8 cellular contexts compared by ENCODE assay signal in the genomic region with DNA sequence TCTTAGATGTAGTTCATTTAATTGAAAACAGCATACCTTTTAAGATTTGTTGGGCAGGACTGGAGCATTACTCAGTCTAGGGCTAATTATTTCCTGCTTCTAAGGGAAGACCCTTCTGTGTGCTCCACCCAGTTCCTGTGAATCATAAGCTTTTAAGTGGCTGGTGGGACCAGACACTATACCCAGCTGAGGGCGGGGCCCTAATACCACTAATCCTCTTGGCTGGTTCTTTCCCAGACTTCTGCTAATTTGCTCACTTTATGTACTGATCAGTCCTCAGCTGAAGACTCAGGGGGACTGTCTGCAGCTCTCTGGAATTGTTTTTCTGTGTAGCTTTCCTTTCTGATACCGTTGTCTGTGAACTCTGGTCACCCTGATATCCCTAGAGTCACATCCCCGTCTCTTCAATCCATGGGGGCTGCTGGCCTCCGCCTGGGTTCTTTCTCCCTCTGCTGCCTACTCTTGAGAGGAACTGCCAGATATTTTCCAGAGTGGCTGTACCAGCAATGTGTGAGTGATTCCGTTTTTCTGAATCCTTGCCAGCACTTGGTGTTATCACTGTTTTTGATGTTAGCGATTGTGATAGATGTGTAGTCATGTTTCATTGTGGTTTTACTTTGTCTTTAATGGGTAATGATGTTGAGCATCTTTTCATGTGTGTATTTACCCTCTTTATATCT. TPM values are rescaled to one million over a fixed set of nuclear protein-coding genes. Genes with fewer than 3 reads are reported as not detected.
DNase-seq lines count a peak whose midpoint lies in the region; ATAC-seq and TF ChIP-seq lines count a peak whose summit lies in the region.

No MANE protein-coding gene starts in this region.

- peak; percentile 89 for DNase-seq in H4 (ENCODE audit: low spot score)
- peak; percentile 71 for DNase-seq in RWPE2 (ENCODE audit: low spot score)
- DNase-seq in activated naive CD4-positive, alpha-beta T cell treated with anti-CD3 and anti-CD28 coated beads, Interleukin-2, amount 50 U/mL, for 16 hours = peak; percentile 51
- DNase-seq in kidney epithelial cell (ENCODE audit: low read depth) = peak; percentile 66
- peak; percentile 48 for DNase-seq in stimulated activated naive CD8-positive, alpha-beta T cell treated with anti-CD3 and anti-CD28 coated beads, Interleukin-15, Interleukin-2, amounts not matched to agents 100 U/mL and 50 U/mL, for 24 hours
- DNase-seq in NCI-H1417 (lab: John Stamatoyannopoulos, UW) = no peak

- no peaks in the 10 kb centered on the region for H3K9me3 ChIP-seq in RWPE2 (ENCODE audit: severe bottlenecking)

- H3K36me3 ChIP-seq in RWPE2 (ENCODE audit: low read depth) (peaks cover 43% of the 10 kb centered on the region), kidney epithelial cell (ENCODE audit: control insufficient read depth, insufficient read depth, low read length) (no peaks in the 10 kb centered on the region)

- peaks cover 9% of the 10 kb centered on the region for H3K4me1 ChIP-seq in RWPE2 (ENCODE audit: insufficient read depth, poor library complexity, severe bottlenecking)

- H3K27ac ChIP-seq in RWPE2 (ENCODE audit: poor library complexity, severe bottlenecking) = peak overlapping the region; percentile 70

- TF ChIP-seq CTCF in RWPE2 (IDR thresholded peaks at IDR 0.05; ENCODE audit: poor library complexity, severe bottlenecking) (no peak), kidney epithelial cell (IDR thresholded peaks at IDR 0.05; ENCODE audit: insufficient read depth, low read length, poor library complexity, severe bottlenecking) (no peak)

- ATAC-seq in RWPE2 (ENCODE audit: low read depth) (peak; percentile 100), HG03378 (IDR thresholded peaks at IDR 0.05; ENCODE audit: unreplicated experiment) (no peak), GM21717 (IDR thresholded peaks at IDR 0.05; ENCODE audit: unreplicated experiment) (no peak)
- ATAC-seq in stimulated activated naive CD8-positive, alpha-beta T cell treated with anti-CD3 and anti-CD28 coated beads, Interleukin-15, Interleukin-2, amounts not matched to agents 100 U/mL and 50 U/mL, for 24 hours = peak; percentile 100

- H3K27me3 ChIP-seq in RWPE2 (ENCODE audit: insufficient read depth, poor library complexity, severe bottlenecking) (no peaks in the 10 kb centered on the region), kidney epithelial cell (ENCODE audit: control insufficient read depth, insufficient read depth, low read length) (no peaks in the 10 kb centered on the region)

- H3K4me3 ChIP-seq in RWPE2 (ENCODE audit: severe bottlenecking) (no peak overlapping the region), kidney epithelial cell (ENCODE audit: low read depth, low read length) (no peak overlapping the region)

RNA-seq across cellular contexts. Expression of gene MFSD11, which starts 35.1 kb away (rescaled TPM):
- total RNA-seq in H4 (2014; rRNA removed; shearing (Covaris generic)) = 33.5 and 36.7 TPM in 2 replicates
- 17.5 and 21.2 TPM in 2 replicates for total RNA-seq in kidney epithelial cell

RNA-seq across cellular contexts. Expression of gene SRSF2, which starts 35.9 kb away (rescaled TPM):
- total RNA-seq in H4 (2014; rRNA removed; shearing (Covaris generic)) = 225 and 330 TPM in 2 replicates
- 185 and 217 TPM in 2 replicates for total RNA-seq in kidney epithelial cell

RNA-seq across cellular contexts. Expression of gene METTL23, which starts 46.3 kb away (rescaled TPM):
- total RNA-seq in H4 (2014; rRNA removed; shearing (Covaris generic)) = 77.5 and 112 TPM in 2 replicates
- total RNA-seq in kidney epithelial cell = 32.8 TPM in 2 replicates

RNA-seq across cellular contexts. Expression of gene JMJD6, which starts 46.6 kb away (rescaled TPM):
- total RNA-seq in H4 (2014; rRNA removed; shearing (Covaris generic)) = 29.3 and 33.4 TPM in 2 replicates
- total RNA-seq in kidney epithelial cell = 21.4 and 25.8 TPM in 2 replicates

Comparison
In these comparisons a context has a peak if more than half of its experiments do, and no peak if none do; other contexts are left out.
1. DNase-seq: peak in H4 (single experiment), RWPE2 (single experiment), activated naive CD4-positive, alpha-beta T cell treated with anti-CD3 and anti-CD28 coated beads, Interleukin-2, amount 50 U/mL, for 16 hours (single experiment), kidney epithelial cell (single experiment) and stimulated activated naive CD8-positive, alpha-beta T cell treated with anti-CD3 and anti-CD28 coated beads, Interleukin-15, Interleukin-2, amounts not matched to agents 100 U/mL and 50 U/mL, for 24 hours (single experiment); none in NCI-H1417 (0 of 3).
2. ATAC-seq: peak in RWPE2 (single experiment) and stimulated activated naive CD8-positive, alpha-beta T cell treated with anti-CD3 and anti-CD28 coated beads, Interleukin-15, Interleukin-2, amounts not matched to agents 100 U/mL and 50 U/mL, for 24 hours (single experiment); none in HG03378 (single experiment) and GM21717 (single experiment).